2 cellular contexts compared by ENCODE assay signal in the genomic region with DNA sequence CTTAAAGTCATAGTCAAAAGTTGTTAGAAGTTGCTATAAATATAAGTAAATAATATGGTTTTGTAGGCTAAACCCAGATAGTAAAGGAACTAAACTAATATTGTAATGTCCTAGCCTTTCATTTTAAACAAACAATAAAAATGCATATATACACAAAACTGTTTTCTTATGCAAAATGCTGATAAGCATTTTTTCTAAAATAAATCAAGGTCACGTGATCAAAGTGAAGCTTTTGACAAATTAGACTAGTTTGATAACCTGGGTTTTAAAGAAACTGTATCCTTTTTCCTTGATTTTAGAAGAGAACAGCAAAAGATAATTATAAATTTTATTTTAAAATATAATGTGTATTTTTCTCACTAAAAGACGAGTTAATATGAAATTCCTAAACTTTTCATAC.
TF ChIP-seq lines count a peak whose summit lies in the region.

No MANE protein-coding gene starts in this region.

TF ChIP-seq in IMR-90, 13 proteins besides CTCF, POLR2A, EP300 and RAD21:
- TF ChIP-seq, protein P1, sequence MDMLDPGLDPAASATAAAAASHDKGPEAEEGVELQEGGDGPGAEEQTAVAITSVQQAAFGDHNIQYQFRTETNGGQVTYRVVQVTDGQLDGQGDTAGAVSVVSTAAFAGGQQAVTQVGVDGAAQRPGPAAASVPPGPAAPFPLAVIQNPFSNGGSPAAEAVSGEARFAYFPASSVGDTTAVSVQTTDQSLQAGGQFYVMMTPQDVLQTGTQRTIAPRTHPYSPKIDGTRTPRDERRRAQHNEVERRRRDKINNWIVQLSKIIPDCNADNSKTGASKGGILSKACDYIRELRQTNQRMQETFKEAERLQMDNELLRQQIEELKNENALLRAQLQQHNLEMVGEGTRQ (IDR thresholded peaks at IDR 0.05; ENCODE audit: low read depth, low read length), result no peak
- 0 out of 2 replicates have a peak, but pooled peaks have one; percentile 24 for TF ChIP-seq MAFK (IDR thresholded peaks at IDR 0.05; ENCODE audit: low read depth, low read length)
- TF ChIP-seq BHLHE40 (IDR thresholded peaks at IDR 0.05; ENCODE audit: low read depth, low read length), result no peak
- TF ChIP-seq SMC3 (IDR thresholded peaks at IDR 0.05; ENCODE audit: low read depth, low read length), result no peak
- TF ChIP-seq MAZ (IDR thresholded peaks at IDR 0.05; ENCODE audit: borderline replicate concordance, low read depth, low read length), result no peak

TF ChIP-seq in K562, 482 proteins besides CTCF, POLR2A, EP300 and RAD21 (continued from another document):
- TF ChIP-seq C11orf30 (IDR thresholded peaks at IDR 0.05; ENCODE audit: low read depth) (0 out of 2 replicates have a peak, but pooled peaks have one; percentile 32), DIDO1 (tag; IDR thresholded peaks at IDR 0.05; ENCODE audit: low read depth) (no peak), ZNF384 (IDR thresholded peaks at IDR 0.05; ENCODE audit: low read depth, low read length) (no peak), ZNF445 (CRISPR knock-in tag; IDR thresholded peaks at IDR 0.05; ENCODE audit: low read depth) (no peak), RCOR1 (IDR thresholded peaks at IDR 0.05; ENCODE audit: borderline replicate concordance in 1 of 2, low read depth in 2 of 2, low read length in 2 of 2) (no peak), PTRF (tag; IDR thresholded peaks at IDR 0.05) (no peak), MAFG (tag; conservative IDR thresholded peaks at IDR 0.05) (0 out of 2 replicates have a peak, but pooled peaks have one; percentile 19), RAD51 (IDR thresholded peaks at IDR 0.05; ENCODE audit: borderline replicate concordance, low read depth) (peak; percentile 70), KLF16 (IDR thresholded peaks at IDR 0.05) (no peak), HOXB6 (CRISPR knock-in tag; IDR thresholded peaks at IDR 0.05; ENCODE audit: borderline replicate concordance) (no peak), ZNF239 (CRISPR knock-in tag; IDR thresholded peaks at IDR 0.05) (no peak), PHTF2 (CRISPR knock-in tag; IDR thresholded peaks at IDR 0.05) (no peak), ZNF316 (IDR thresholded peaks at IDR 0.05) (peak; percentile 69), HMGN3 (IDR thresholded peaks at IDR 0.05; ENCODE audit: borderline replicate concordance, extremely low read depth, insufficient read length, low read depth, low read length) (no peak)
- TF ChIP-seq, protein P2, sequence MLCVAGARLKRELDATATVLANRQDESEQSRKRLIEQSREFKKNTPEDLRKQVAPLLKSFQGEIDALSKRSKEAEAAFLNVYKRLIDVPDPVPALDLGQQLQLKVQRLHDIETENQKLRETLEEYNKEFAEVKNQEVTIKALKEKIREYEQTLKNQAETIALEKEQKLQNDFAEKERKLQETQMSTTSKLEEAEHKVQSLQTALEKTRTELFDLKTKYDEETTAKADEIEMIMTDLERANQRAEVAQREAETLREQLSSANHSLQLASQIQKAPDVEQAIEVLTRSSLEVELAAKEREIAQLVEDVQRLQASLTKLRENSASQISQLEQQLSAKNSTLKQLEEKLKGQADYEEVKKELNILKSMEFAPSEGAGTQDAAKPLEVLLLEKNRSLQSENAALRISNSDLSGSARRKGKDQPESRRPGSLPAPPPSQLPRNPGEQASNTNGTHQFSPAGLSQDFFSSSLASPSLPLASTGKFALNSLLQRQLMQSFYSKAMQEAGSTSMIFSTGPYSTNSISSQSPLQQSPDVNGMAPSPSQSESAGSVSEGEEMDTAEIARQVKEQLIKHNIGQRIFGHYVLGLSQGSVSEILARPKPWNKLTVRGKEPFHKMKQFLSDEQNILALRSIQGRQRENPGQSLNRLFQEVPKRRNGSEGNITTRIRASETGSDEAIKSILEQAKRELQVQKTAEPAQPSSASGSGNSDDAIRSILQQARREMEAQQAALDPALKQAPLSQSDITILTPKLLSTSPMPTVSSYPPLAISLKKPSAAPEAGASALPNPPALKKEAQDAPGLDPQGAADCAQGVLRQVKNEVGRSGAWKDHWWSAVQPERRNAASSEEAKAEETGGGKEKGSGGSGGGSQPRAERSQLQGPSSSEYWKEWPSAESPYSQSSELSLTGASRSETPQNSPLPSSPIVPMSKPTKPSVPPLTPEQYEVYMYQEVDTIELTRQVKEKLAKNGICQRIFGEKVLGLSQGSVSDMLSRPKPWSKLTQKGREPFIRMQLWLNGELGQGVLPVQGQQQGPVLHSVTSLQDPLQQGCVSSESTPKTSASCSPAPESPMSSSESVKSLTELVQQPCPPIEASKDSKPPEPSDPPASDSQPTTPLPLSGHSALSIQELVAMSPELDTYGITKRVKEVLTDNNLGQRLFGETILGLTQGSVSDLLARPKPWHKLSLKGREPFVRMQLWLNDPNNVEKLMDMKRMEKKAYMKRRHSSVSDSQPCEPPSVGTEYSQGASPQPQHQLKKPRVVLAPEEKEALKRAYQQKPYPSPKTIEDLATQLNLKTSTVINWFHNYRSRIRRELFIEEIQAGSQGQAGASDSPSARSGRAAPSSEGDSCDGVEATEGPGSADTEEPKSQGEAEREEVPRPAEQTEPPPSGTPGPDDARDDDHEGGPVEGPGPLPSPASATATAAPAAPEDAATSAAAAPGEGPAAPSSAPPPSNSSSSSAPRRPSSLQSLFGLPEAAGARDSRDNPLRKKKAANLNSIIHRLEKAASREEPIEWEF (CRISPR knock-in tag; IDR thresholded peaks at IDR 0.05), result no peak
- TF ChIP-seq, protein P3, sequence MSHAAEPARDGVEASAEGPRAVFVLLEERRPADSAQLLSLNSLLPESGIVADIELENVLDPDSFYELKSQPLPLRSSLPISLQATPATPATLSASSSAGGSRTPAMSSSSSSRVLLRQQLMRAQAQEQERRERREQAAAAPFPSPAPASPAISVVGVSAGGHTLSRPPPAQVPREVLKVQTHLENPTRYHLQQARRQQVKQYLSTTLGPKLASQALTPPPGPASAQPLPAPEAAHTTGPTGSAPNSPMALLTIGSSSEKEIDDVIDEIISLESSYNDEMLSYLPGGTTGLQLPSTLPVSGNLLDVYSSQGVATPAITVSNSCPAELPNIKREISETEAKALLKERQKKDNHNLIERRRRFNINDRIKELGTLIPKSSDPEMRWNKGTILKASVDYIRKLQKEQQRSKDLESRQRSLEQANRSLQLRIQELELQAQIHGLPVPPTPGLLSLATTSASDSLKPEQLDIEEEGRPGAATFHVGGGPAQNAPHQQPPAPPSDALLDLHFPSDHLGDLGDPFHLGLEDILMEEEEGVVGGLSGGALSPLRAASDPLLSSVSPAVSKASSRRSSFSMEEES (CRISPR knock-in tag; IDR thresholded peaks at IDR 0.05), result peak; percentile 92
- TF ChIP-seq, protein P4, sequence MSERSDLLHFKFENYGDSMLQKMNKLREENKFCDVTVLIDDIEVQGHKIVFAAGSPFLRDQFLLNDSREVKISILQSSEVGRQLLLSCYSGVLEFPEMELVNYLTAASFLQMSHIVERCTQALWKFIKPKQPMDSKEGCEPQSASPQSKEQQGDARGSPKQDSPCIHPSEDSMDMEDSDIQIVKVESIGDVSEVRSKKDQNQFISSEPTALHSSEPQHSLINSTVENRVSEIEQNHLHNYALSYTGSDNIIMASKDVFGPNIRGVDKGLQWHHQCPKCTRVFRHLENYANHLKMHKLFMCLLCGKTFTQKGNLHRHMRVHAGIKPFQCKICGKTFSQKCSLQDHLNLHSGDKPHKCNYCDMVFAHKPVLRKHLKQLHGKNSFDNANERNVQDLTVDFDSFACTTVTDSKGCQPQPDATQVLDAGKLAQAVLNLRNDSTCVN (CRISPR knock-in tag; IDR thresholded peaks at IDR 0.05), result no peak
